Comparison of ENCODE assay signal across 17 cellular contexts in the genomic region with DNA sequence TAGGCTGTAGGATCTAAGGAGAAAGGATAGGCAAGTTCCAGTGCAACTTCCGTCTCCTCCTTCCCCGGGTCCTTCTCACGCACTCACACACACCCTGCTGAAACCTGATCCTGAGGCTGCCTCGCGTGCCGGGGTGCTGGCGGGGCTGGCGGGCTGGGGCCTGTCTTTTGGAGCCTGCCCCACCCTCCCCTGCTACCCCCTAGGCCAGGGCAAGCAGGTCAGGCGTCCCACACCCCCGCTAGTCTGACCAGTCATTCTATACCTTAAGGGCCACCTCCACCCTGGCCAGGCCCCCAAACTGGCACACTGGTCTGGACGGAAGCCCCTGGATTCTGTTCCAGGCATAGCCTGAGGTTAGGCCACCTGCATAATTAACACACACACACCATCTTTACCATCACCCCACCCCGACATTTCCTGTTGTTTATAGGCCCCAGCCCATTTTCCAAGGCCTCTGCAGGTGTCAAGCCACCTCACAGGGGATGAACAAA. TPM values are rescaled to one million over a fixed set of nuclear protein-coding genes. Genes with fewer than 3 reads are reported as not detected.
DNase-seq lines count a peak whose midpoint lies in the region; ATAC-seq, FAIRE-seq and TF ChIP-seq lines count a peak whose summit lies in the region.
"Had no signal": no experiment of that assay in that cellular context is flagged by ENCODE, and none has a peak within 500 bp of the region (broad histone marks: within the 10 kb centered on the region; RNA-seq: fewer than 3 reads in every experiment).

No MANE protein-coding gene starts in this region.

- H3K9me3 ChIP-seq in cardiac muscle cell (ENCODE audit: low read depth) (no peaks in the 10 kb centered on the region), ascending aorta (no peaks in the 10 kb centered on the region)
- H3K9me3 ChIP-seq: spleen had no signal

- H3K4me3 ChIP-seq in cardiac muscle cell (no peak overlapping the region), ascending aorta (no peak overlapping the region)
- H3K4me3 ChIP-seq: spleen had no signal

- no peak for ATAC-seq in Right ventricle myocardium superior (ENCODE audit: poor library complexity)

- TF ChIP-seq POLR2A in H54 (IDR thresholded peaks at IDR 0.05; ENCODE audit: low read depth, low read length) = no peak

- H3K36me3 ChIP-seq in cardiac muscle cell (no peaks in the 10 kb centered on the region), ascending aorta (no peaks in the 10 kb centered on the region)
- H3K36me3 ChIP-seq: WERI-Rb-1 had no signal

- DNase-seq in cardiac muscle cell (ENCODE audit: low read depth in 1 of 2, low spot score in 1 of 2) (peak in 1 of 2 donors; percentile 61), Right ventricle myocardium superior (no peak), SW480 (ENCODE audit: low spot score) (peak; percentile 69), iPS-NIHi7 (ENCODE audit: extremely low spot score) (peak; percentile 83), ascending aorta (ENCODE audit: low spot score in 2 of 2) (no peak), H54 (ENCODE audit: insufficient read length, low spot score) (no peak), superior temporal gyrus (ENCODE audit: extremely low spot score) (no peak)
- no peak for DNase-seq in effector CD4-positive, alpha-beta T cell
- DNase-seq: activated CD8-positive, alpha-beta memory T cell treated with anti-CD3 and anti-CD28 coated beads, Interleukin-2, amount 50 U/mL, for 4 hours; caudate nucleus; CD8-positive, alpha-beta memory T cell; mammary epithelial cell; NCI-H2081 treated with DMSO at 0.1 percent for 48 hours; spleen; substantia nigra; WERI-Rb-1 had no signal

- intact Hi-C loops in Right ventricle myocardium superior (cut with DNase I) = no loop called here
- intact Hi-C loops in ascending aorta (cut with DNase I) = no loop called here

- H3K27ac ChIP-seq in cardiac muscle cell (peak overlapping the region; percentile 82), ascending aorta (no peak overlapping the region)
- H3K27ac ChIP-seq: spleen, WERI-Rb-1 had no signal

- H3K27me3 ChIP-seq in cardiac muscle cell = no peaks in the 10 kb centered on the region
- no peaks in the 10 kb centered on the region for H3K27me3 ChIP-seq in ascending aorta
- H3K27me3 ChIP-seq: spleen had no signal

- FAIRE-seq in H54 (lab: Jason Lieb, UNC) = no peak

- no peak for TF ChIP-seq CTCF in cardiac muscle cell (IDR thresholded peaks at IDR 0.05; ENCODE audit: low read depth, low read length)
- no peak for TF ChIP-seq CTCF in ascending aorta (IDR thresholded peaks at IDR 0.05)

- H3K4me1 ChIP-seq in cardiac muscle cell (ENCODE audit: low read depth) = peaks cover 44% of the 10 kb centered on the region
- H3K4me1 ChIP-seq in ascending aorta = no peaks in the 10 kb centered on the region
- H3K4me1 ChIP-seq: spleen had no signal

RNA-seq across cellular contexts. Expression of a gene that starts 48.2 kb away (rescaled TPM):
- total RNA-seq in cardiac muscle cell (26.2 and 29.8 TPM in 2 replicates), Right ventricle myocardium superior (not detected), ascending aorta (not detected)
- 50.5 and 60.4 TPM in 2 replicates for polyA plus RNA-seq in cardiac muscle cell
- total RNA-seq: osteoblast had no signal
- polyA plus RNA-seq: CD8-positive, alpha-beta memory T cell had no signal

Comparison
In these comparisons a context has a peak if more than half of its experiments do, and no peak if none do; other contexts are left out.
1. RNA of a gene that starts 48.2 kb away (total RNA-seq): 26.2 to 29.8 TPM in cardiac muscle cell; not detected in Right ventricle myocardium superior (single experiment) and not detected in ascending aorta (single experiment); every median in the first group is over 10 times any median in the second.
2. DNase-seq: peak in SW480 (single experiment) and iPS-NIHi7 (single experiment); none in Right ventricle myocardium superior (single experiment), ascending aorta (0 of 2), effector CD4-positive, alpha-beta T cell (single experiment), H54 (single experiment) and superior temporal gyrus (single experiment).